In genomic region chr7:140312141-140312846, GRCh38 we compare ENCODE assay signal across 22 cellular contexts.
"Had no signal": no experiment of that assay in that cellular context is flagged by ENCODE, and none has a peak within 500 bp of the region (broad histone marks: within the 10 kb centered on the region; RNA-seq: fewer than 3 reads in every experiment).

No MANE protein-coding gene starts in this region.

- H3K4me3 Mint-ChIP-seq: immature natural killer cell, memory B cell, type B pancreatic cell had no signal

- H3K27ac Mint-ChIP-seq: immature natural killer cell, memory B cell, type B pancreatic cell had no signal

- ATAC-seq: left ventricle myocardium superior, right lobe of liver had no signal

- FAIRE-seq: astrocyte, small intestine had no signal

- H3K27me3 Mint-ChIP-seq: type B pancreatic cell had no signal

- DNase-seq: activated CD4-positive, alpha-beta T cell treated with anti-CD3 and anti-CD28 coated beads, Interleukin-2, amount 50 U/mL, for 1 hour; activated CD4-positive, CD25-positive, alpha-beta regulatory T cell treated with anti-CD3 and anti-CD28 coated beads, Interleukin-2, amount 50 U/mL, for 72 hours; activated CD8-positive, alpha-beta memory T cell treated with anti-CD3 and anti-CD28 coated beads, Interleukin-2, amount 50 U/mL, for 4 hours; activated effector memory CD4-positive, alpha-beta T cell treated with anti-CD3 and anti-CD28 coated beads, Interleukin-2, amount 50 U/mL, for 16 hours; activated naive CD4-positive, alpha-beta T cell treated with anti-CD3 and anti-CD28 coated beads, Interleukin-2, amount 50 U/mL, for 16 hours; activated T-cell treated with anti-CD3 and anti-CD28 coated beads, Interleukin-2, amount 50 U/mL, for 48 hours; adrenal gland; effector CD4-positive, alpha-beta T cell; esophagus squamous epithelium; immature natural killer cell; kidney glomerular epithelial cell; left ventricle myocardium superior; ovary; right lobe of liver; small intestine; stimulated activated CD4-positive, alpha-beta T cell treated with anti-CD3 and anti-CD28 coated beads, Interleukin-4, amount 100 ng/mL, for 1 hour; T-helper 1 cell; T-helper 9 cell; testis had no signal
